8 cellular contexts compared by ENCODE assay signal in the genomic region with DNA sequence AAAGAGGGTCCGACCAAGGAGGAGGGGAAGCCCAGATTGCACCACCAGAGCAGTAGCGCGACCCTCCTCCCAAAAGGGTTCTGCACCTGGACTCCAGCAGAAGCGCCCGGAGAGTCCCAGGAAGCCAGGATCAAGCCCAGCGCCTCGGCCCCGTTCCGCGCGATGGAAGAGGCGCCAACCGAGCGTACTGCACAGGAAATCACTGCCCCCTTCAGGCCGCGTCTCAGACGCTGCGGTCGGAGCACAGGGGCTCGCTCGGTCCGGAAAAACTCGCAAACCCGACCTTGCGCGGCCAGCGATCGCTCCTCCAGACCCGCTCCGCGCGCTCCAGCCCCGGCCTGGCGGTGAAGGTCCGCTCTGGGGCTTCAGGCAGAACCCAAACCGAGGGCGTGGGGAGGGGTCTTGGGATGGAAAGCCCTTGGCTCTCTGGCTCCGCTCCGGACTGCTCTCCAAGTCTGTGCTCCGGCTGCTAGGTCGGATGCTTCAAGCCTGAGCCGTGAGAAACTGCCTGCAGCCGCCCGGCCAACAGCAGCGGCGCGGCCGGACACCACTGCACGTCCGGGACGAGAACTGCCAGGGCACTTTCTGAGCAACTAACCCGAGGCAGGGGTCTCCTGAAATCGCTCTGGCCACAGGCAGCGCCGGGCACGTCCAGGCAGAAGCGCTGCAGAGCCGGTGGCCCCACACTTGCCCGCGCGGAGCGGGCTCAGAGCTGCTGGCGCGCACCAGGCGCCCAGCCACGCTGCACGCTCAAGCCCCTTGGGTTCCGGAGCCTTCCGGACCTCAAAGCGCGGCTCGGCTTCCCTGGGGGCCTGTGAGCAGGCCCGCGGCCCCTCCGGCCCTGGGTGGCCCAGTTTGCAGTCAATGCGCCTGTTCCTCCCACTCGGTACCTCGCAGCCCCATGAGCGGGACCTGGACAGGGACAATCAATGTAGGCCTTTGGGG. TPM values are rescaled to one million over a fixed set of nuclear protein-coding genes. Genes with fewer than 3 reads are reported as not detected.
DNase-seq lines count a peak whose midpoint lies in the region; ATAC-seq, FAIRE-seq and TF ChIP-seq lines count a peak whose summit lies in the region.

No MANE protein-coding gene starts in this region.

- CTCF ChIA-PET in endothelial cell of umbilical vein (lab: Charles Lee): interaction anchor here (0.7 to 3.5 kb wide), 21 partner anchors 29 to 392 kb away, joined by 3 to 25 read pairs (median 3); no protein-coding TSS in a partner anchor

- TF ChIP-seq CTCF in D721Med (IDR thresholded peaks at IDR 0.05; ENCODE audit: insufficient read depth, missing control alignments): peak; percentile 68
- peak; percentile 72 to 84 for TF ChIP-seq CTCF in endothelial cell of umbilical vein (IDR thresholded peaks at IDR 0.05; ENCODE audit: extremely low read depth in 1 of 2, insufficient read depth in 1 of 2, low read depth in 1 of 2, low read length in 2 of 2)
- TF ChIP-seq CTCF in tibial nerve (IDR thresholded peaks at IDR 0.05): peak in 1 of 5 experiments; percentile 10

- POLR2A ChIA-PET in endothelial cell of umbilical vein (lab: Charles Lee): no interaction called here

- intact Hi-C loops in endothelial cell of umbilical vein (cut with micrococcal nuclease): loop anchor here (1.0 to 5.0 kb wide), 4 partner anchors 69 to 392 kb away; no protein-coding TSS in a partner anchor

- H3K4me2 ChIP-seq in endothelial cell of umbilical vein (ENCODE audit: insufficient read depth, low read length): peak overlapping the region; percentile 22

- no peak for TF ChIP-seq EP300 in tibial nerve (IDR thresholded peaks at IDR 0.05)

- peak; percentile 50 for DNase-seq in D721Med (ENCODE audit: insufficient read length, low spot score)
- peak; percentile 78 for DNase-seq in HCEC 1CT
- peak; percentile 60 for DNase-seq in NCI-H82 treated with DMSO at 0.1 percent for 48 hours (lab: John Stamatoyannopoulos, UW; ENCODE audit: unreplicated experiment)
- DNase-seq in endothelial cell of umbilical vein (ENCODE audit: low read depth, low spot score): peak; percentile 77
- no peak for DNase-seq in tibial nerve (ENCODE audit: low spot score in 2 of 2)

- no peaks in the 10 kb centered on the region for H3K9me1 ChIP-seq in endothelial cell of umbilical vein (replicated peaks; ENCODE audit: control insufficient read depth, extremely low read depth, insufficient read depth, low read length)

- H3K4me1 ChIP-seq in endothelial cell of umbilical vein (ENCODE audit: control insufficient read depth, extremely low read depth, insufficient read depth, low read length): peaks cover 12% of the 10 kb centered on the region
- H3K4me1 ChIP-seq in mesodermal cell (ENCODE audit: control insufficient read depth, insufficient read depth, low read length, poor library complexity, severe bottlenecking): peaks cover 4% of the 10 kb centered on the region
- peaks cover 0 to 30% (median 5%) of the 10 kb centered on the region in 4 donors for H3K4me1 ChIP-seq in tibial nerve

- FAIRE-seq in D721Med (lab: Jason Lieb, UNC) (no peak), endothelial cell of umbilical vein (lab: Jason Lieb, UNC) (peak; percentile 81)

- H3K36me3 ChIP-seq in endothelial cell of umbilical vein (ENCODE audit: control insufficient read depth in 2 of 2, extremely low read depth in 1 of 2, insufficient read depth in 2 of 2, low read length in 2 of 2) (no peaks in the 10 kb centered on the region), mesodermal cell (ENCODE audit: control insufficient read depth, insufficient read depth, low read length) (no peaks in the 10 kb centered on the region), tibial nerve (no peaks in the 10 kb centered on the region)

- BruUV-seq in endothelial cell of umbilical vein (replicated peaks; lab: Mats Ljungman, UMichigan): no TSS peak

- H3K9ac ChIP-seq in endothelial cell of umbilical vein (replicated peaks; ENCODE audit: extremely low read depth, insufficient read depth, low read length): no peak overlapping the region

- 2 to 3% methylated on average over 56 to 57 of the region's 79 CpGs for whole genome bisulfite sequencing in mesodermal cell (ENCODE audit: insufficient coverage in 2 of 2), 2 experiments
- WGBS in tibial nerve, 2 donors: 4 to 6% methylated on average over 19 to 76 of the region's 79 CpGs

- H2AFZ ChIP-seq in endothelial cell of umbilical vein (ENCODE audit: low read depth, low read length): peak overlapping the region; percentile 66

- H3K27ac ChIP-seq in endothelial cell of umbilical vein (ENCODE audit: insufficient read depth, low read depth, low read length) (no peak overlapping the region), mesodermal cell (ENCODE audit: low read depth, low read length, severe bottlenecking) (no peak overlapping the region), tibial nerve (no peak overlapping the region)

- TF ChIP-seq POLR2A in endothelial cell of umbilical vein (IDR thresholded peaks at IDR 0.05; ENCODE audit: low read depth, low read length): no peak
- no peak for TF ChIP-seq POLR2A in tibial nerve (IDR thresholded peaks at IDR 0.05)

- ATAC-seq in HG02938 (IDR thresholded peaks at IDR 0.05; ENCODE audit: unreplicated experiment) (no peak), GM19395 (IDR thresholded peaks at IDR 0.05; ENCODE audit: unreplicated experiment) (no peak)

- no peaks in the 10 kb centered on the region for H4K20me1 ChIP-seq in endothelial cell of umbilical vein (replicated peaks; ENCODE audit: control insufficient read depth, extremely low read depth, insufficient read depth, low read length)

- dilution Hi-C loops in endothelial cell of umbilical vein (cut with MboI; ENCODE audit: extremely low pct_ligation_motif_present, low sequenced_read_pairs): no loop called here

- H3K9me3 ChIP-seq in endothelial cell of umbilical vein (replicated peaks; ENCODE audit: control insufficient read depth, insufficient read depth, low read length) (no peaks in the 10 kb centered on the region), mesodermal cell (ENCODE audit: control insufficient read depth, low read length) (no peaks in the 10 kb centered on the region), tibial nerve (no peaks in the 10 kb centered on the region)

- peaks cover 17% of the 10 kb centered on the region for H3K79me2 ChIP-seq in endothelial cell of umbilical vein (ENCODE audit: control insufficient read depth, insufficient read depth, low read length)

- H3K27me3 ChIP-seq in endothelial cell of umbilical vein (ENCODE audit: control insufficient read depth in 2 of 2, insufficient read depth in 2 of 2, low read length in 2 of 2): peaks cover 2 to 11% of the 10 kb centered on the region in 2 experiments
- H3K27me3 ChIP-seq in tibial nerve: peaks cover 0 to 68% of the 10 kb centered on the region in 2 donors

- H3K4me3 ChIP-seq in endothelial cell of umbilical vein (replicated peaks in 1 of 3; ENCODE audit: insufficient read depth in 1 of 3, low read depth in 1 of 3, low read length in 3 of 3): peak overlapping the region; percentile 28 to 82 (median 48)
- peak overlapping the region; percentile 19 for H3K4me3 ChIP-seq in mesodermal cell (ENCODE audit: extremely low read depth, insufficient read depth, low read length, poor library complexity, severe bottlenecking)
- H3K4me3 ChIP-seq in tibial nerve: peak overlapping the region in 1 of 4 donors; percentile 3

TF ChIP-seq in endothelial cell of umbilical vein, 7 proteins besides CTCF, POLR2A, EP300 and RAD21:
- TF ChIP-seq MYC (IDR thresholded peaks at IDR 0.05; ENCODE audit: low read depth, low read length) (no peak), FOS (IDR thresholded peaks at IDR 0.05; ENCODE audit: borderline replicate concordance, insufficient read depth, low read length) (no peak), JUN (IDR thresholded peaks at IDR 0.05; ENCODE audit: borderline replicate concordance, insufficient read depth, insufficient read length, low read depth) (no peak), EZH2 (IDR thresholded peaks at IDR 0.05; ENCODE audit: borderline replicate concordance, low read depth, low read length, severe bottlenecking) (peak; percentile 41), GATA2 (IDR thresholded peaks at IDR 0.05; ENCODE audit: insufficient read depth, insufficient read length, low read depth, low read length) (no peak), POLR2AphosphoS5 (IDR thresholded peaks at IDR 0.05; ENCODE audit: insufficient read depth, low read depth, low read length) (no peak)
- TF ChIP-seq, protein P1, sequence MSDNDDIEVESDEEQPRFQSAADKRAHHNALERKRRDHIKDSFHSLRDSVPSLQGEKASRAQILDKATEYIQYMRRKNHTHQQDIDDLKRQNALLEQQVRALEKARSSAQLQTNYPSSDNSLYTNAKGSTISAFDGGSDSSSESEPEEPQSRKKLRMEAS (IDR thresholded peaks at IDR 0.05; ENCODE audit: insufficient read depth, insufficient read length): no peak

RNA-seq across cellular contexts. Expression of a gene that starts 1.3 kb away (rescaled TPM):
- total RNA-seq in endothelial cell of umbilical vein (6.3 and 9.2 TPM in 2 replicates), tibial nerve (under 1 TPM in 2 of 4 donors, not detected in 2; 0.20 to 0.22 TPM)
- 0.43 and 1.1 TPM in 2 replicates for polyA plus RNA-seq in endothelial cell of umbilical vein
- 1.7 and 3.4 TPM in 2 replicates for polyA plus RNA-seq in endothelial cell of umbilical vein (2011; cell fraction: cytosol; rRNA removed)
- 1.9 and 2.3 TPM in 2 replicates for polyA plus RNA-seq in endothelial cell of umbilical vein (2011; cell fraction: nucleus; rRNA removed)
- 12.9 and 16.7 TPM in 2 replicates for polyA plus RNA-seq in endothelial cell of umbilical vein (2012)
- 3.6 and 4.2 TPM in 2 replicates for polyA minus RNA-seq in endothelial cell of umbilical vein
- polyA minus RNA-seq in endothelial cell of umbilical vein (2011; cell fraction: cytosol; rRNA and poly(A)+ RNA removed): not detected
- polyA minus RNA-seq in endothelial cell of umbilical vein (2011; cell fraction: nucleus; rRNA and poly(A)+ RNA removed): 2.5 and 3.9 TPM in 2 replicates
- 0.44 TPM for polyA plus RNA-seq in mesodermal cell (2013, experiment 1 of 2)
- 0.05 TPM for polyA plus RNA-seq in mesodermal cell (2013, experiment 2 of 2)

Comparison
In these comparisons a context has a peak if more than half of its experiments do, and no peak if none do; other contexts are left out.
1. DNase-seq: peak in D721Med (single experiment), HCEC 1CT (single experiment), NCI-H82 treated with DMSO at 0.1 percent for 48 hours (single experiment) and endothelial cell of umbilical vein (single experiment); none in tibial nerve (0 of 2).